ENCODE assay signal across 1 cellular context in genomic region chr3:97256060-97256459, GRCh38.
TF ChIP-seq lines count a peak whose summit lies in the region.

No MANE protein-coding gene starts in this region.

TF ChIP-seq in H1, 55 proteins besides CTCF, POLR2A, EP300 and RAD21:
- no peak for TF ChIP-seq KDM4A (IDR thresholded peaks at IDR 0.05; ENCODE audit: low read depth, low read length, severe bottlenecking)
- TF ChIP-seq NRF1 (IDR thresholded peaks at IDR 0.05; ENCODE audit: low read depth, low read length) = no peak
- TF ChIP-seq TEAD4 (IDR thresholded peaks at IDR 0.05; ENCODE audit: low read depth, low read length) = peak; percentile 59
TF ChIP-seq in H1: peak in this region for 1.
